9 cellular contexts compared by ENCODE assay signal in genomic region chr1:39184354-39184818, GRCh38. TPM values are rescaled to one million over a fixed set of nuclear protein-coding genes. Genes with fewer than 3 reads are reported as not detected.
A peak's percentile ranks its signal among the peaks of the same experiment; 100 is the strongest.
DNase-seq lines count a peak whose midpoint lies in the region; ATAC-seq, FAIRE-seq and TF ChIP-seq lines count a peak whose summit lies in the region.
"Had no signal": no experiment of that assay in that cellular context is flagged by ENCODE, and none has a peak within 500 bp of the region (broad histone marks: within the 10 kb centered on the region; RNA-seq: fewer than 3 reads in every experiment).

No MANE protein-coding gene starts in this region.

- H4K20me1 ChIP-seq in H1 (replicated peaks in 1 of 2; ENCODE audit: control insufficient read depth in 1 of 2, insufficient read depth in 2 of 2, low read length in 2 of 2), result peaks cover 0 to 3% of the 10 kb centered on the region in 2 experiments

- peak overlapping the region; percentile 91 for H3K27ac Mint-ChIP-seq in Calu3 (ENCODE audit: unreplicated experiment)

- H4K5ac ChIP-seq in H1 (ENCODE audit: insufficient read length, low read depth, low read length), result no peak overlapping the region

- H2BK15ac ChIP-seq in H1 (ENCODE audit: low read length), result no peak overlapping the region

- H3K4me3 Mint-ChIP-seq in Calu3 (ENCODE audit: low read depth, unreplicated experiment), result peak overlapping the region; percentile 51

- H3K14ac ChIP-seq in H1 (ENCODE audit: insufficient read length), result no peak overlapping the region

- TF ChIP-seq RAD21 in H1 (IDR thresholded peaks at IDR 0.05 in 1 of 2, conservative IDR thresholded peaks at IDR 0.05 in 1 of 2; ENCODE audit: low read depth in 2 of 2, low read length in 2 of 2), result peak; percentile 6 to 33; a peak in 2 of 4 replicates

- H3K9ac ChIP-seq in H1 (replicated peaks in 1 of 4; ENCODE audit: extremely low read depth in 1 of 4, low read depth in 3 of 4, low read length in 3 of 4), result no peak overlapping the region

- peak overlapping the region; percentile 55; the same call in 1 of the 2 replicates for H2BK5ac ChIP-seq in H1 (ENCODE audit: low read depth, low read length)

- no peak for FAIRE-seq in H1 (lab: Jason Lieb, UNC)

- H3K27ac ChIP-seq in RWPE2 (ENCODE audit: poor library complexity, severe bottlenecking) (peak overlapping the region; percentile 98), H1 (ENCODE audit: low read depth, low read length) (no peak overlapping the region), psoas muscle (peak overlapping the region; percentile 84)

- no peak overlapping the region for H3K56ac ChIP-seq in H1 (replicated peaks; ENCODE audit: insufficient read length, low read depth, low read length)

- no peak overlapping the region for H2AFZ ChIP-seq in H1 (ENCODE audit: low read length)

- H3K27me3 Mint-ChIP-seq in Calu3 (ENCODE audit: unreplicated experiment), result no peaks in the 10 kb centered on the region

- intact Hi-C loops in Calu3 (cut with micrococcal nuclease; ENCODE audit: unreplicated experiment) (loop anchor here (5.0 kb wide), 1 partner anchor 67 kb away; no protein-coding TSS in a partner anchor), psoas muscle (cut with DNase I) (loop anchor here in 1 of 2 donors (2.0 kb wide), 1 partner anchor 80 kb away; no protein-coding TSS in a partner anchor)

- H3K4me1 Mint-ChIP-seq in Calu3 (ENCODE audit: low read depth, unreplicated experiment), result peaks cover 79% of the 10 kb centered on the region

- H2BK20ac ChIP-seq in H1 (ENCODE audit: low read length), result no peak overlapping the region

- TF ChIP-seq CTCF in Calu3 (IDR thresholded peaks at IDR 0.05; ENCODE audit: unreplicated experiment) (no peak), RWPE2 (IDR thresholded peaks at IDR 0.05; ENCODE audit: poor library complexity, severe bottlenecking) (no peak), H1 (IDR thresholded peaks at IDR 0.05; ENCODE audit: control extremely low read depth in 1 of 3, insufficient read depth in 1 of 3, low read depth in 1 of 3, low read length in 3 of 3) (no peak), psoas muscle (IDR thresholded peaks at IDR 0.05) (no peak)

- CTCF ChIA-PET in Calu3 (lab: Charles Lee), result interaction anchor here (0.6 to 2.1 kb wide), 12 partner anchors 8 to 227 kb away, joined by 3 to 17 read pairs (median 7); no protein-coding TSS in a partner anchor
- CTCF ChIA-PET in H1 (lab: Charles Lee; ENCODE audit: partially characterized antibody), result interaction anchor here (0.9 to 12.8 kb wide), 23 partner anchors 7 to 127 kb away, joined by 3 to 195 read pairs (median 5); partner anchors contain the start of gene MACF1

- WGBS in H1 (ENCODE audit: extremely low coverage in 1 of 2, insufficient coverage in 1 of 2, insufficient read length in 1 of 2, insufficient replicate concordance in 2 of 2, low coverage in 1 of 2, low lambda C conversion rate in 2 of 2, missing lambda C conversion rate in 1 of 2), 2 experiments, result 83% methylated on average over 3 of the region's 3 CpGs; no CpG with 5 or more reads in 1 of the 2 experiments
- 95 to 98% (median 96%) methylated on average over 3 of the region's 3 CpGs for WGBS in psoas muscle, 3 donors

- peaks cover 54% of the 10 kb centered on the region for H3K4me1 ChIP-seq in RWPE2 (ENCODE audit: insufficient read depth, poor library complexity, severe bottlenecking)
- H3K4me1 ChIP-seq in H1 (replicated peaks in 1 of 4; ENCODE audit: control insufficient read depth in 3 of 4, insufficient read depth in 4 of 4, low read length in 3 of 4), result peaks cover 2 to 9% (median 3%) of the 10 kb centered on the region in 4 experiments; a peak in 4 of 7 replicates
- H3K4me1 ChIP-seq in psoas muscle, result peaks cover 42% of the 10 kb centered on the region

- no peak overlapping the region for H4K8ac ChIP-seq in H1 (ENCODE audit: extremely low read depth, insufficient read depth, low read length)

- H3K79me2 ChIP-seq in H1 (ENCODE audit: control insufficient read depth in 1 of 2, insufficient read depth in 2 of 2, low read length in 2 of 2), result peaks cover 0 to 92% of the 10 kb centered on the region in 2 experiments; a peak in 3 of 4 replicates

- H3K36me3 Mint-ChIP-seq in Calu3 (ENCODE audit: insufficient read depth, unreplicated experiment), result peaks cover 38% of the 10 kb centered on the region

- TSS peak; percentile 71 for BruUV-seq in Calu3 (replicated peaks; lab: Mats Ljungman, UMichigan)

- H3K36me3 ChIP-seq in RWPE2 (ENCODE audit: low read depth) (no peaks in the 10 kb centered on the region), H1 (ENCODE audit: control insufficient read depth in 2 of 4, insufficient read depth in 4 of 4, low read length in 3 of 4) (no peaks in the 10 kb centered on the region), psoas muscle (ENCODE audit: insufficient read depth in 1 of 2, low read depth in 1 of 2) (no peaks in the 10 kb centered on the region)

- H3K4me2 ChIP-seq in H1 (ENCODE audit: insufficient read depth in 1 of 2, low read depth in 2 of 2, low read length in 2 of 2), result no peak overlapping the region

- H3K4ac ChIP-seq in H1 (replicated peaks; ENCODE audit: insufficient read length, low read depth, low read length), result no peak overlapping the region

- H3K4me3 ChIP-seq in RWPE2 (ENCODE audit: severe bottlenecking) (no peak overlapping the region), H1 (ENCODE audit: extremely low read depth in 1 of 4, insufficient read depth in 2 of 4, low read depth in 3 of 4, low read length in 4 of 4) (no peak overlapping the region), psoas muscle (no peak overlapping the region)

- no peak overlapping the region for H2BK120ac ChIP-seq in H1 (replicated peaks; ENCODE audit: low read depth, low read length)

- H3K23me2 ChIP-seq in H1 (ENCODE audit: low read depth, low read length), result no peaks in the 10 kb centered on the region; the same call in 1 of the 2 replicates

- H3K27me3 ChIP-seq in RWPE2 (ENCODE audit: insufficient read depth, poor library complexity, severe bottlenecking), result no peaks in the 10 kb centered on the region
- no peaks in the 10 kb centered on the region for H3K27me3 ChIP-seq in H1 (replicated peaks in 1 of 4; ENCODE audit: control insufficient read depth in 3 of 4, extremely low read depth in 1 of 4, insufficient read depth in 3 of 4, low read length in 3 of 4)
- no peaks in the 10 kb centered on the region for H3K27me3 ChIP-seq in psoas muscle (ENCODE audit: insufficient read depth in 3 of 3, low read length in 2 of 3)

- peaks cover 5% of the 10 kb centered on the region; the same call in 1 of the 2 replicates for H3K79me1 ChIP-seq in H1 (ENCODE audit: low read depth, low read length)

- no peak for ATAC-seq in RWPE2 (ENCODE audit: low read depth)
- ATAC-seq in psoas muscle, result peak in 3 of 4 donors; percentile 23 to 27 (median 23)
- ATAC-seq in GM18867 (IDR thresholded peaks at IDR 0.05; ENCODE audit: unreplicated experiment), result no peak
- no peak for ATAC-seq in HG03460 (IDR thresholded peaks at IDR 0.05; ENCODE audit: unreplicated experiment)
- no peak for ATAC-seq in HG03135 (IDR thresholded peaks at IDR 0.05; ENCODE audit: unreplicated experiment)

- no peak for TF ChIP-seq POLR2A in H1 (IDR thresholded peaks at IDR 0.05; ENCODE audit: control extremely low read depth in 1 of 2, low read depth in 2 of 2, low read length in 2 of 2)

- no peak overlapping the region; the same call in 1 of the 2 replicates for H2AK5ac ChIP-seq in H1 (ENCODE audit: low read depth, low read length)

- no peak for DNase-seq in Calu3
- no peak for DNase-seq in RWPE2 (ENCODE audit: low spot score)
- DNase-seq in H1 (ENCODE audit: low read depth in 1 of 2, low spot score in 2 of 2), result peak in 1 of 2 experiments; percentile 26
- no peak for DNase-seq in psoas muscle
- no peak for DNase-seq in SHP77 (lab: John Stamatoyannopoulos, UW)
- DNase-seq: activated gamma-delta T cell had no signal

- no peaks in the 10 kb centered on the region for H3K9me3 Mint-ChIP-seq in Calu3 (ENCODE audit: low read depth, unreplicated experiment)

- POLR2A ChIA-PET in H1 (lab: Charles Lee; ENCODE audit: partially characterized antibody), result interaction anchor here (0.8 to 2.2 kb wide), 6 partner anchors 14 to 84 kb away, joined by 3 to 6 read pairs (median 3); no protein-coding TSS in a partner anchor

- H3K9me3 ChIP-seq in RWPE2 (ENCODE audit: severe bottlenecking) (no peaks in the 10 kb centered on the region), H1 (ENCODE audit: insufficient read depth in 2 of 2, low read depth in 1 of 2, low read length in 1 of 2) (no peaks in the 10 kb centered on the region), psoas muscle (no peaks in the 10 kb centered on the region)

- H3K18ac ChIP-seq in H1 (ENCODE audit: extremely low read depth, low read length), result no peak overlapping the region

- no peak overlapping the region for H2BK12ac ChIP-seq in H1 (ENCODE audit: low read depth, low read length)

- TF ChIP-seq EP300 in H1 (IDR thresholded peaks at IDR 0.05; ENCODE audit: borderline replicate concordance in 1 of 2, low read depth in 2 of 2, low read length in 2 of 2), result no peak

- H4K91ac ChIP-seq in H1 (replicated peaks; ENCODE audit: insufficient read length, low read length), result no peak overlapping the region

- no peak overlapping the region for H3K23ac ChIP-seq in H1 (ENCODE audit: insufficient read length)

TF ChIP-seq in H1, 55 proteins besides CTCF, POLR2A, EP300 and RAD21:
- TF ChIP-seq NRF1 (IDR thresholded peaks at IDR 0.05; ENCODE audit: low read depth, low read length) (no peak), EGR1 (IDR thresholded peaks at IDR 0.05; ENCODE audit: borderline replicate concordance, low read depth, low read length) (no peak), RNF2 (IDR thresholded peaks at IDR 0.05; ENCODE audit: borderline replicate concordance, low read depth, low read length, missing control alignments, poor library complexity, severe bottlenecking) (no peak), SP1 (IDR thresholded peaks at IDR 0.05; ENCODE audit: low read depth, low read length) (no peak)

RNA-seq across cellular contexts. Expression of gene MACF1, which starts 20.1 kb away (rescaled TPM):
- 701 and 705 TPM in 2 replicates for total RNA-seq in Calu3 (2022)
- 261 and 285 TPM in 2 replicates for total RNA-seq in H1 (2021; fragmentation: NEBNext Ultra II Directional; extraction: Animal tissue kit (Norgen Biotek cat#: 25700))
- 57.6 and 59.8 TPM in 2 replicates for polyA plus RNA-seq in H1 (2011; rRNA removed)
- 58.6 TPM for polyA plus RNA-seq in H1 (2011; cell fraction: cytosol; rRNA removed)
- polyA plus RNA-seq in H1 (2011; cell fraction: nucleus; rRNA removed), result 249 TPM
- 118 to 148 TPM (median 133 TPM) in 4 replicates for polyA plus RNA-seq in H1 (2012, experiment 1 of 2)
- polyA plus RNA-seq in H1 (2012, experiment 2 of 2), result 7.3 TPM
- polyA plus RNA-seq in H1 (2013, experiment 1 of 2), result 141 TPM
- polyA plus RNA-seq in H1 (2013, experiment 2 of 2), result 133 TPM
- 265 and 314 TPM in 2 replicates for polyA minus RNA-seq in H1 (2011; rRNA and poly(A)+ RNA removed)
- polyA minus RNA-seq in H1 (2011; cell fraction: cytosol; rRNA and poly(A)+ RNA removed), result 150 TPM
- polyA minus RNA-seq in H1 (2011; cell fraction: nucleus; rRNA and poly(A)+ RNA removed), result 618 TPM
- total RNA-seq in psoas muscle, result 100 to 1,000 TPM in 2 of 4 donors, 10 to 100 TPM in 2; 71.4 to 162 (median 124) TPM
- polyA plus RNA-seq in psoas muscle, result 10 to 100 TPM; 38.9 to 67.1 (median 53.8) TPM

Comparison
In these comparisons a context has a peak if more than half of its experiments do, and no peak if none do; other contexts are left out.
1. ATAC-seq: peak in psoas muscle (3 of 4); none in RWPE2 (single experiment), GM18867 (single experiment), HG03460 (single experiment) and HG03135 (single experiment).